3 cellular contexts compared by ENCODE assay signal in the genomic region with DNA sequence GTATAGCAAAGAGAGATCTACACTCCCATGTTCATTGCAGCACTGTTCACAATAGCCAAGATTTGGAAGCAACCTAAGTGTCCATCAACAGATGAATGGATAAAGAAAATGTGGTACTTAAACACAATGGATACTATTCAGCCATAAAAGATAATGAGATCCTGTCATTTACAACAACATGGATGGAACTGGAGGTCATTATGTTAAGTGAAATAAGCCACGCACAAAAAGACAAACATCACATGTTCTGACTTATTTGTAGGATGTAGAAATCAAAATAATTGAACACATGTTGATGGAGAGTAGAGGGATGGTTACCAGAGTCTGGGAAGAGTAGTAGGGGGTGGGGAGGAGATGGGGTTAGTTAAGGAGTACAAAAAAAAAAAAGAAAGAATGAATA. TPM values are rescaled to one million over a fixed set of nuclear protein-coding genes. Genes with fewer than 3 reads are reported as not detected.
"Had no signal": no experiment of that assay in that cellular context is flagged by ENCODE, and none has a peak within 500 bp of the region (broad histone marks: within the 10 kb centered on the region; RNA-seq: fewer than 3 reads in every experiment).

No MANE protein-coding gene starts in this region.

RNA-seq across cellular contexts. Expression of a gene that starts 18.0 kb away (rescaled TPM):
- total RNA-seq: OCI-LY7, PC-3, SK-MEL-5 had no signal
